ENCODE assay signal across 22 cellular contexts in genomic region chr13:107649071-107649470, GRCh38.
"Had no signal": no experiment of that assay in that cellular context is flagged by ENCODE, and none has a peak within 500 bp of the region (broad histone marks: within the 10 kb centered on the region; RNA-seq: fewer than 3 reads in every experiment).

No MANE protein-coding gene starts in this region.

- H3K27me3 Mint-ChIP-seq: effector memory CD8-positive, alpha-beta T cell; naive B cell; progenitor cell of endocrine pancreas; stimulated activated naive CD8-positive, alpha-beta T cell treated with anti-CD3 and anti-CD28 coated beads, Interleukin-15, Interleukin-2, amounts not matched to agents 100 ng/mL and 50 ng/mL, for 24 hours had no signal

- ATAC-seq: effector memory CD8-positive, alpha-beta T cell; foreskin keratinocyte; gastroesophageal sphincter; heart left ventricle; mucosa of descending colon; natural killer cell treated with Interleukin-12 subunit alpha and Interleukin-12 subunit beta and Interleukin-15 and Interleukin-18, amount 100 ng/mL, for 72 hours; right lobe of liver; stimulated activated naive B cell treated with anti-CD40 and anti-IgM and Interleukin-4, amounts not matched to agents 10 μg/mL and 1 μg/mL and 100 μg/mL, for 72 hours had no signal

- DNase-seq: cortex of kidney; effector memory CD8-positive, alpha-beta T cell; foreskin keratinocyte; heart left ventricle; hippocampal formation; mucosa of descending colon; naive B cell; right lobe of liver; small intestine; stimulated activated CD4-positive, alpha-beta T cell treated with anti-CD3 and anti-CD28 coated beads, Interleukin-15, amount 100 ng/mL, for 24 hours; stimulated activated CD4-positive, alpha-beta T cell treated with anti-CD3 and anti-CD28 coated beads, Interleukin-2, amount 100 ng/mL, for 48 hours; stimulated activated naive B cell treated with anti-CD40 and anti-IgM and Interleukin-4, amounts not matched to agents 10 μg/mL and 1 μg/mL and 100 μg/mL, for 72 hours; upper lobe of left lung had no signal

- H3K79me2 ChIP-seq: parathyroid adenoma had no signal

- H3K9me3 Mint-ChIP-seq: natural killer cell treated with Interleukin-12 subunit alpha and Interleukin-12 subunit beta and Interleukin-15 and Interleukin-18, amount 100 ng/mL, for 72 hours; neural crest cell; stimulated activated naive B cell treated with anti-CD40 and anti-IgM and Interleukin-4, amounts not matched to agents 10 μg/mL and 1 μg/mL and 100 μg/mL, for 72 hours; stimulated activated naive CD8-positive, alpha-beta T cell treated with anti-CD3 and anti-CD28 coated beads, Interleukin-15, Interleukin-2, amounts not matched to agents 100 ng/mL and 50 ng/mL, for 24 hours had no signal

- H2AFZ ChIP-seq: parathyroid adenoma had no signal

- H3K9ac ChIP-seq: parathyroid adenoma had no signal

- H3K9me3 ChIP-seq: gastroesophageal sphincter, mucosa of descending colon, neutrophil, right lobe of liver, thoracic aorta, tibial nerve, upper lobe of left lung had no signal

- H3K36me3 Mint-ChIP-seq: naive B cell; natural killer cell treated with Interleukin-12 subunit alpha and Interleukin-12 subunit beta and Interleukin-15 and Interleukin-18, amount 100 ng/mL, for 72 hours; stimulated activated naive B cell treated with anti-CD40 and anti-IgM and Interleukin-4, amounts not matched to agents 10 μg/mL and 1 μg/mL and 100 μg/mL, for 72 hours had no signal

- H3K36me3 ChIP-seq: gastroesophageal sphincter, heart left ventricle, neutrophil, right lobe of liver, thoracic aorta, tibial nerve, upper lobe of left lung had no signal

- H3K4me3 Mint-ChIP-seq: effector memory CD8-positive, alpha-beta T cell; naive B cell; natural killer cell treated with Interleukin-12 subunit alpha and Interleukin-12 subunit beta and Interleukin-15 and Interleukin-18, amount 100 ng/mL, for 72 hours; neural crest cell; stimulated activated naive B cell treated with anti-CD40 and anti-IgM and Interleukin-4, amounts not matched to agents 10 μg/mL and 1 μg/mL and 100 μg/mL, for 72 hours; stimulated activated naive CD8-positive, alpha-beta T cell treated with anti-CD3 and anti-CD28 coated beads, Interleukin-15, Interleukin-2, amounts not matched to agents 100 ng/mL and 50 ng/mL, for 24 hours had no signal

- H3K27me3 ChIP-seq: foreskin keratinocyte, gastroesophageal sphincter, heart left ventricle, neutrophil, right lobe of liver, tibial nerve, upper lobe of left lung had no signal

- H3K4me1 ChIP-seq: foreskin keratinocyte, gastroesophageal sphincter, heart left ventricle, parathyroid adenoma, right lobe of liver, tibial nerve, upper lobe of left lung had no signal

- H3K27ac Mint-ChIP-seq: effector memory CD8-positive, alpha-beta T cell; naive B cell; natural killer cell treated with Interleukin-12 subunit alpha and Interleukin-12 subunit beta and Interleukin-15 and Interleukin-18, amount 100 ng/mL, for 72 hours; progenitor cell of endocrine pancreas; stimulated activated naive B cell treated with anti-CD40 and anti-IgM and Interleukin-4, amounts not matched to agents 10 μg/mL and 1 μg/mL and 100 μg/mL, for 72 hours; stimulated activated naive CD8-positive, alpha-beta T cell treated with anti-CD3 and anti-CD28 coated beads, Interleukin-15, Interleukin-2, amounts not matched to agents 100 ng/mL and 50 ng/mL, for 24 hours had no signal

- H3K4me3 ChIP-seq: gastroesophageal sphincter, heart left ventricle, mucosa of descending colon, right lobe of liver, thoracic aorta, tibial nerve, upper lobe of left lung had no signal

- H3K27ac ChIP-seq: foreskin keratinocyte, gastroesophageal sphincter, heart left ventricle, neutrophil, parathyroid adenoma, right lobe of liver, thoracic aorta, tibial nerve, upper lobe of left lung had no signal

- H3K4me1 Mint-ChIP-seq: naive B cell; stimulated activated naive B cell treated with anti-CD40 and anti-IgM and Interleukin-4, amounts not matched to agents 10 μg/mL and 1 μg/mL and 100 μg/mL, for 72 hours had no signal
